Comparison of ENCODE assay signal across 24 cellular contexts in genomic region chr14:64340560-64341196, GRCh38. TPM values are rescaled to one million over a fixed set of nuclear protein-coding genes. Genes with fewer than 3 reads are reported as not detected.
DNase-seq lines count a peak whose midpoint lies in the region; ATAC-seq, FAIRE-seq and TF ChIP-seq lines count a peak whose summit lies in the region.
"Had no signal": no experiment of that assay in that cellular context is flagged by ENCODE, and none has a peak within 500 bp of the region (broad histone marks: within the 10 kb centered on the region; RNA-seq: fewer than 3 reads in every experiment).

No MANE protein-coding gene starts in this region.

- H4K20me1 ChIP-seq in HCT116 (ENCODE audit: insufficient read depth) (no peaks in the 10 kb centered on the region), astrocyte (ENCODE audit: insufficient read depth, low read length) (no peaks in the 10 kb centered on the region), neural progenitor cell (ENCODE audit: low read depth) (no peaks in the 10 kb centered on the region)

- no peak overlapping the region for H3K27ac ChIP-seq in HCT116 (ENCODE audit: low read depth, low read length)
- no peak overlapping the region for H3K27ac ChIP-seq in astrocyte (ENCODE audit: low read depth, low read length)
- no peak overlapping the region for H3K27ac ChIP-seq in neural progenitor cell
- H3K27ac ChIP-seq: esophagus muscularis mucosa, gastroesophageal sphincter, stomach, transverse colon had no signal

- RAD21 ChIA-PET in HCT116 (lab: Charles Lee; ENCODE audit: low non-redundant PET in 1 of 2, low total read pairs in 2 of 2, uncharacterized antibody in 2 of 2, unreplicated experiment in 2 of 2), result no interaction called here

- H3K36me3 ChIP-seq in HCT116 (ENCODE audit: control insufficient read depth in 1 of 2, insufficient read depth in 2 of 2, low read length in 2 of 2) (no peaks in the 10 kb centered on the region), astrocyte (ENCODE audit: insufficient read depth, low read length) (no peaks in the 10 kb centered on the region), neural progenitor cell (no peaks in the 10 kb centered on the region)
- H3K36me3 ChIP-seq: esophagus muscularis mucosa, gastroesophageal sphincter, stomach, transverse colon had no signal

- H3K27ac Mint-ChIP-seq in activated CD4-positive, alpha-beta T cell treated with anti-CD3 and anti-CD28 coated beads, Interleukin-2, amount 10 ng/mL, durations not matched to agents 7 days and 5 days, result peak overlapping the region; percentile 50
- H3K27ac Mint-ChIP-seq in astrocyte (ENCODE audit: unreplicated experiment), result peak overlapping the region; percentile 62
- no peak overlapping the region for H3K27ac Mint-ChIP-seq in neural progenitor cell
- H3K27ac Mint-ChIP-seq: nephron progenitor cell had no signal

- intact Hi-C loops in HCT116 (cut with micrococcal nuclease), result loop anchor here (5.0 kb wide), 2 partner anchors 422 to 552 kb away; no protein-coding TSS in a partner anchor

- no peak overlapping the region for H3K9ac ChIP-seq in HCT116 (ENCODE audit: low read length)
- H3K9ac ChIP-seq in astrocyte (ENCODE audit: low read length), result no peak overlapping the region
- H3K9ac ChIP-seq in neural progenitor cell, result no peak overlapping the region

- ATAC-seq in HCT116 (no peak), GM18861 (IDR thresholded peaks at IDR 0.05; ENCODE audit: unreplicated experiment) (no peak)
- ATAC-seq: gastroesophageal sphincter had no signal

- H3K4me3 ChIP-seq in HCT116 (replicated peaks in 1 of 2; ENCODE audit: low read depth in 1 of 2, low read length in 2 of 2) (no peak overlapping the region), astrocyte (ENCODE audit: insufficient read depth, low read depth, low read length) (no peak overlapping the region), neural progenitor cell (no peak overlapping the region)
- H3K4me3 ChIP-seq: esophagus muscularis mucosa, gastroesophageal sphincter, stomach, transverse colon had no signal

- DNase-seq in activated CD4-positive, alpha-beta T cell treated with anti-CD3 and anti-CD28 coated beads, Interleukin-2, amount 10 ng/mL, durations not matched to agents 7 days and 5 days, result no peak
- DNase-seq in activated CD4-positive, alpha-beta T cell treated with anti-CD3 and anti-CD28 coated beads for 4 hours, result no peak
- DNase-seq in HCT116 (ENCODE audit: low read depth, low spot score) (no peak), astrocyte (ENCODE audit: low read depth) (no peak), neural progenitor cell (ENCODE audit: low spot score) (peak; percentile 8), NCI-H345 (lab: John Stamatoyannopoulos, UW) (no peak), GM03348 (ENCODE audit: low spot score) (no peak)
- DNase-seq: activated CD4-positive, alpha-beta T cell treated with anti-CD3 and anti-CD28 coated beads, Interleukin-2, amount 50 U/mL, for 1 hour; activated CD8-positive, alpha-beta memory T cell treated with anti-CD3 and anti-CD28 coated beads, Interleukin-2, amount 50 U/mL, for 4 hours; activated gamma-delta T cell treated with Interleukin-2 at 50 U/mL for 16 hours; aorta; cerebellar nuclear complex; effector memory CD4-positive, alpha-beta T cell; H7; KBM-7; NCI-H187 treated with DMSO at 0.1 percent for 48 hours; NCI-H510A treated with DMSO at 0.1 percent for 48 hours; nephron progenitor cell; stimulated activated CD4-positive, alpha-beta T cell treated with anti-CD3 and anti-CD28 coated beads, Interleukin-4, amount 100 ng/mL, for 4 hours; stomach; transverse colon had no signal

- CTCF ChIA-PET in activated CD4-positive, alpha-beta T cell treated with anti-CD3 and anti-CD28 coated beads, Interleukin-2, amount 10 ng/mL, durations not matched to agents 7 days and 5 days (lab: Charles Lee), result interaction anchor here (1.0 kb wide), 1 partner anchor 27 kb away, joined by 3 read pairs; no protein-coding TSS in a partner anchor
- CTCF ChIA-PET in HCT116 (lab: Charles Lee), result no interaction called here

- H3F3A ChIP-seq in neural progenitor cell (ENCODE audit: low read depth), result peaks cover 47% of the 10 kb centered on the region

- TF ChIP-seq CTCF in HCT116 (IDR thresholded peaks at IDR 0.05 in 2 of 3, conservative IDR thresholded peaks at IDR 0.05 in 1 of 3; ENCODE audit: borderline replicate concordance in 1 of 3, insufficient read depth in 1 of 3, low read depth in 2 of 3, low read length in 2 of 3) (no peak), astrocyte (IDR thresholded peaks at IDR 0.05; ENCODE audit: insufficient read depth, low read depth, low read length) (no peak), neural progenitor cell (IDR thresholded peaks at IDR 0.05) (no peak)

- no peak for FAIRE-seq in astrocyte (lab: Jason Lieb, UNC)

- H3K4me1 ChIP-seq in HCT116 (ENCODE audit: control insufficient read depth in 1 of 2, insufficient read depth in 2 of 2, low read length in 2 of 2), result peaks cover 11 to 19% of the 10 kb centered on the region in 2 experiments; a peak in 3 of 4 replicates
- peaks cover 7% of the 10 kb centered on the region for H3K4me1 ChIP-seq in astrocyte (ENCODE audit: insufficient read depth, low read length)
- H3K4me1 ChIP-seq in neural progenitor cell, result peaks cover 32% of the 10 kb centered on the region

- H2AFZ ChIP-seq in HCT116 (ENCODE audit: low read depth, low read length, poor library complexity, severe bottlenecking) (no peak overlapping the region), astrocyte (ENCODE audit: low read depth, low read length) (no peak overlapping the region), neural progenitor cell (replicated peaks) (peak overlapping the region; percentile 92)

- H3K27me3 ChIP-seq in HCT116 (ENCODE audit: insufficient read depth, low read length) (no peaks in the 10 kb centered on the region), astrocyte (ENCODE audit: insufficient read depth, low read length) (no peaks in the 10 kb centered on the region), neural progenitor cell (no peaks in the 10 kb centered on the region)
- H3K27me3 ChIP-seq: esophagus muscularis mucosa, gastroesophageal sphincter, stomach, transverse colon had no signal

- TF ChIP-seq POLR2A in HCT116 (IDR thresholded peaks at IDR 0.05; ENCODE audit: borderline replicate concordance, extremely low read depth, insufficient read depth, insufficient read length), result no peak

- no TSS peak for BruUV-seq in HCT116 (replicated peaks; lab: Mats Ljungman, UMichigan)

- peaks cover 0 to 8% of the 10 kb centered on the region in 2 experiments; a peak in 1 of 4 replicates for H3K9me3 ChIP-seq in HCT116 (ENCODE audit: control insufficient read depth in 1 of 2, insufficient read depth in 1 of 2, low read depth in 1 of 2, low read length in 2 of 2)
- peaks cover 3% of the 10 kb centered on the region for H3K9me3 ChIP-seq in astrocyte (ENCODE audit: insufficient read depth, low read depth, low read length)
- no peaks in the 10 kb centered on the region for H3K9me3 ChIP-seq in neural progenitor cell (ENCODE audit: low read depth)
- H3K9me3 ChIP-seq: transverse colon had no signal

- no peaks in the 10 kb centered on the region for H3K9me2 ChIP-seq in HCT116 (ENCODE audit: insufficient read depth)

- H3K9me3 Mint-ChIP-seq in activated CD4-positive, alpha-beta T cell treated with anti-CD3 and anti-CD28 coated beads, Interleukin-2, amount 10 ng/mL, durations not matched to agents 7 days and 5 days, result peaks cover 9% of the 10 kb centered on the region
- H3K9me3 Mint-ChIP-seq in astrocyte (ENCODE audit: unreplicated experiment) (peaks cover 9% of the 10 kb centered on the region), neural progenitor cell (peaks cover 6% of the 10 kb centered on the region)

- peaks cover 37% of the 10 kb centered on the region for H3K4me1 Mint-ChIP-seq in activated CD4-positive, alpha-beta T cell treated with anti-CD3 and anti-CD28 coated beads, Interleukin-2, amount 10 ng/mL, durations not matched to agents 7 days and 5 days
- peaks cover 2% of the 10 kb centered on the region for H3K4me1 Mint-ChIP-seq in astrocyte (ENCODE audit: low read depth, unreplicated experiment)
- H3K4me1 Mint-ChIP-seq in neural progenitor cell, result peaks cover 17% of the 10 kb centered on the region

- POLR2A ChIA-PET in activated CD4-positive, alpha-beta T cell treated with anti-CD3 and anti-CD28 coated beads, Interleukin-2, amount 10 ng/mL, durations not matched to agents 7 days and 5 days (lab: Charles Lee), result no interaction called here
- POLR2A ChIA-PET in HCT116 (lab: Charles Lee), result no interaction called here

- H3K4me2 ChIP-seq in HCT116 (ENCODE audit: low read length), result no peak overlapping the region
- H3K4me2 ChIP-seq in astrocyte (ENCODE audit: low read length), result no peak overlapping the region
- H3K4me2 ChIP-seq in neural progenitor cell, result peak overlapping the region; percentile 32

- H3K36me3 Mint-ChIP-seq in activated CD4-positive, alpha-beta T cell treated with anti-CD3 and anti-CD28 coated beads, Interleukin-2, amount 10 ng/mL, durations not matched to agents 7 days and 5 days (ENCODE audit: low read depth), result peaks cover 10% of the 10 kb centered on the region
- H3K36me3 Mint-ChIP-seq in astrocyte (ENCODE audit: low read depth, unreplicated experiment), result peaks cover 3% of the 10 kb centered on the region
- no peaks in the 10 kb centered on the region for H3K36me3 Mint-ChIP-seq in neural progenitor cell

- H3K27me3 Mint-ChIP-seq in activated CD4-positive, alpha-beta T cell treated with anti-CD3 and anti-CD28 coated beads, Interleukin-2, amount 10 ng/mL, durations not matched to agents 7 days and 5 days, result no peaks in the 10 kb centered on the region
- H3K27me3 Mint-ChIP-seq in astrocyte (ENCODE audit: low read depth, unreplicated experiment), result no peaks in the 10 kb centered on the region
- H3K27me3 Mint-ChIP-seq in neural progenitor cell (ENCODE audit: insufficient read depth, low read depth), result peaks cover 11% of the 10 kb centered on the region

- no peak overlapping the region for H3K4me3 Mint-ChIP-seq in activated CD4-positive, alpha-beta T cell treated with anti-CD3 and anti-CD28 coated beads, Interleukin-2, amount 10 ng/mL, durations not matched to agents 7 days and 5 days
- peak overlapping the region; percentile 40 for H3K4me3 Mint-ChIP-seq in astrocyte (ENCODE audit: unreplicated experiment)
- no peak overlapping the region for H3K4me3 Mint-ChIP-seq in neural progenitor cell

- TF ChIP-seq RAD21 in HCT116 (IDR thresholded peaks at IDR 0.05; ENCODE audit: low read depth), result no peak

- H3K79me2 ChIP-seq in HCT116 (ENCODE audit: insufficient read depth, low read length) (0 out of 2 replicates have a peak, but pooled peaks cover 6% of the 10 kb centered on the region), astrocyte (ENCODE audit: insufficient read depth, low read length) (no peaks in the 10 kb centered on the region), neural progenitor cell (ENCODE audit: low read depth) (peaks cover 14% of the 10 kb centered on the region)

RNA-seq across cellular contexts. Expression of gene ESR2, which starts 46.5 kb away (rescaled TPM):
- not detected for total RNA-seq in activated CD4-positive, alpha-beta T cell treated with anti-CD3 and anti-CD28 coated beads, Interleukin-2, amount 10 ng/mL, durations not matched to agents 7 days and 5 days
- 0.32 TPM for total RNA-seq in HCT116 (2021; ENCODE audit: unreplicated experiment)
- polyA plus RNA-seq in HCT116 (2012), result 0.12 and 0.16 TPM in 2 replicates
- total RNA-seq in astrocyte, result 0.16 TPM in 1 of 2 replicates, not detected in the other
- total RNA-seq in neural progenitor cell (ENCODE audit: low replicate concordance), result 0.21 and 0.31 TPM in 2 replicates
- polyA plus RNA-seq: aorta had no signal

RNA-seq across cellular contexts. Expression of gene MTHFD1, which starts 47.5 kb away (rescaled TPM):
- 100 to 1,000 TPM; 165 to 166 TPM for total RNA-seq in activated CD4-positive, alpha-beta T cell treated with anti-CD3 and anti-CD28 coated beads, Interleukin-2, amount 10 ng/mL, durations not matched to agents 7 days and 5 days
- total RNA-seq in HCT116 (2021; ENCODE audit: unreplicated experiment), result 153 TPM
- 101 and 114 TPM in 2 replicates for polyA plus RNA-seq in HCT116 (2012)
- 51.3 and 56.9 TPM in 2 replicates for total RNA-seq in astrocyte
- 49.3 and 54.5 TPM in 2 replicates for total RNA-seq in neural progenitor cell (ENCODE audit: low replicate concordance)
